Comparison of ENCODE assay signal across 24 cellular contexts in the genomic region with DNA sequence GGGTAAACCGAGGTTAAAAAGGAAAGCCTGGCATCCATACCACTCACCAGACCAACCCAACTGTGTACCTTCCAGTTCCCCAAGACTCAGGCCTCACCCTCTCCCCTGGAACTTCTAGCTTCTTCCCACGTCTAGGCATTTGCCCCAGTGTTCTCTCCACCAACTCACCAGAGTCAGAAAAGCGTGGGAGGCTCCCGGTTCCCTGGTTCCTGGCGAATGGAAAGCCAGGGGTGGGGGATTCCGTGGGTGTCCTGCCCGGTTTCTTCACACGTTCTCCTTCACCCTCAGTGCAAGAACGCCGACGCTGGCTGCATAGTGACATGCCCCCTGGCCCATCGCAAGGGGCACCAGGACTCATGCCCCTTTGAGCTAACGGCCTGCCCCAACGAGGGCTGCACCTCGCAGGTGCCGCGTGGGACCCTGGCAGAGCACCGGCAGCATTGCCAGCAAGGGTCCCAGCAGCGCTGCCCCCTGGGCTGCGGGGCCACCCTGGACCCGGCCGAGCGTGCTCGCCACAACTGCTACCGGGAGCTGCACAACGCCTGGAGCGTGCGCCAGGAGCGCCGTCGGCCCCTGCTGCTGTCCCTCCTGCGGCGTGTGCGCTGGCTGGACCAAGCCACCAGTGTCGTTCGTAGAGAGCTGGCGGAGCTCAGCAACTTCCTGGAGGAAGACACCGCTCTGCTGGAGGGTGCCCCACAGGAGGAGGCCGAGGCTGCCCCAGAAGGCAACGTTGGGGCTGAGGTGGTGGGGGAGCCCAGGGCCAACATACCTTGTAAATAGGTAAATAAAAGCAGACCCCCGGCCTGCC. TPM values are rescaled to one million over a fixed set of nuclear protein-coding genes. Genes with fewer than 3 reads are reported as not detected.
A peak's percentile ranks its signal among the peaks of the same experiment; 100 is the strongest.
DNase-seq lines count a peak whose midpoint lies in the region; ATAC-seq, FAIRE-seq and TF ChIP-seq lines count a peak whose summit lies in the region.
"Had no signal": no experiment of that assay in that cellular context is flagged by ENCODE, and none has a peak within 500 bp of the region (broad histone marks: within the 10 kb centered on the region; RNA-seq: fewer than 3 reads in every experiment).

No MANE protein-coding gene starts in this region.

- in situ Hi-C loops in HepG2 (cut with HindIII; ENCODE audit: extremely low pct_ligation_motif_present, low pct_unique_long_range_greater_than_20kb): no loop called here

- no peaks in the 10 kb centered on the region for H3K9me3 ChIP-seq in HepG2 (ENCODE audit: low read length)
- no peaks in the 10 kb centered on the region for H3K9me3 ChIP-seq in right lobe of liver
- no peaks in the 10 kb centered on the region for H3K9me3 ChIP-seq in gastroesophageal sphincter
- H3K9me3 ChIP-seq: Caco-2 had no signal

- H3K4me3 Mint-ChIP-seq in nephron: peak overlapping the region; percentile 23 to 78 (median 70)
- H3K4me3 Mint-ChIP-seq in activated CD8-positive, alpha-beta memory T cell treated with anti-CD3 and anti-CD28 coated beads, Interleukin-2, amount 10 ng/mL, durations not matched to agents 7 days and 5 days: no peak overlapping the region

- peaks cover 33% of the 10 kb centered on the region for H3K79me2 ChIP-seq in HepG2 (ENCODE audit: insufficient read depth, low read length)

- H3K4me1 ChIP-seq in HepG2 (ENCODE audit: insufficient read depth, low read length) (peaks cover 29% of the 10 kb centered on the region), right lobe of liver (peaks cover 0 to 30% (median 7%) of the 10 kb centered on the region in 4 donors), gastroesophageal sphincter (peaks cover 0 to 49% (median 25%) of the 10 kb centered on the region in 3 donors)

- H3K9me3 Mint-ChIP-seq in nephron: no peaks in the 10 kb centered on the region
- H3K9me3 Mint-ChIP-seq in activated CD8-positive, alpha-beta memory T cell treated with anti-CD3 and anti-CD28 coated beads, Interleukin-2, amount 10 ng/mL, durations not matched to agents 7 days and 5 days (ENCODE audit: low read depth): no peaks in the 10 kb centered on the region

- no peak overlapping the region for H3K27ac Mint-ChIP-seq in nephron
- no peak overlapping the region for H3K27ac Mint-ChIP-seq in activated CD8-positive, alpha-beta memory T cell treated with anti-CD3 and anti-CD28 coated beads, Interleukin-2, amount 10 ng/mL, durations not matched to agents 7 days and 5 days
- H3K27ac Mint-ChIP-seq: B cell had no signal

- no peak for TF ChIP-seq RAD21 in HepG2 (CRISPR knock-in tag; IDR thresholded peaks at IDR 0.05)

- FAIRE-seq in HepG2 (lab: Jason Lieb, UNC): no peak
- FAIRE-seq: G401.6 had no signal

- H3K27me3 ChIP-seq in HepG2 (ENCODE audit: control insufficient read depth in 1 of 2, insufficient read depth in 2 of 2, low read length in 2 of 2) (no peaks in the 10 kb centered on the region; a peak in 1 of 5 replicates), right lobe of liver (no peaks in the 10 kb centered on the region), gastroesophageal sphincter (no peaks in the 10 kb centered on the region)

- peaks cover 9% of the 10 kb centered on the region for H3K36me3 Mint-ChIP-seq in nephron (ENCODE audit: low read depth)
- H3K36me3 Mint-ChIP-seq in activated CD8-positive, alpha-beta memory T cell treated with anti-CD3 and anti-CD28 coated beads, Interleukin-2, amount 10 ng/mL, durations not matched to agents 7 days and 5 days: peaks cover 11% of the 10 kb centered on the region

- intact Hi-C loops in HepG2 (cut with micrococcal nuclease; ENCODE audit: unreplicated experiment): no loop called here
- intact Hi-C loops in right lobe of liver (cut with DNase I): no loop called here

- POLR2A ChIA-PET in HepG2 (lab: Yijun Ruan, JAX): interaction anchor here (1.0 to 1.3 kb wide), 2 partner anchors 25 to 40 kb away, joined by 3 to 4 read pairs; partner anchors contain the start of gene MSRB1

- CTCF ChIA-PET in HepG2 (lab: Yijun Ruan, JAX; ENCODE audit: low intra/inter-chr PET ratio, low total read pairs): no interaction called here
- CTCF ChIA-PET in activated CD8-positive, alpha-beta memory T cell treated with anti-CD3 and anti-CD28 coated beads, Interleukin-2, amount 10 ng/mL, durations not matched to agents 7 days and 5 days (lab: Charles Lee): no interaction called here

- no peak overlapping the region for H3K9ac ChIP-seq in HepG2 (ENCODE audit: insufficient read depth, low read depth, low read length)

- H3K27ac ChIP-seq in HepG2 (ENCODE audit: extremely low read length, insufficient read depth, low read length): no peak overlapping the region
- H3K27ac ChIP-seq in right lobe of liver: no peak overlapping the region
- no peak overlapping the region for H3K27ac ChIP-seq in gastroesophageal sphincter
- H3K27ac ChIP-seq: HL-60 had no signal

- H3K36me3 ChIP-seq in HepG2 (replicated peaks in 1 of 2; ENCODE audit: control insufficient read depth in 1 of 2, insufficient read depth in 2 of 2, low read length in 2 of 2) (peaks cover 2 to 6% of the 10 kb centered on the region in 2 experiments; a peak in 1 of 5 replicates), right lobe of liver (peaks cover 0 to 4% (median 0%) of the 10 kb centered on the region in 4 donors), gastroesophageal sphincter (no peaks in the 10 kb centered on the region)

- no peak overlapping the region for H3K4me2 ChIP-seq in HepG2 (ENCODE audit: low read depth, low read length)

- H4K20me1 ChIP-seq in HepG2 (ENCODE audit: insufficient read depth, low read length): peaks cover 10% of the 10 kb centered on the region

- no peak overlapping the region for H2AFZ ChIP-seq in HepG2 (ENCODE audit: low read length)

- H3K4me1 Mint-ChIP-seq in nephron: peaks cover 23% of the 10 kb centered on the region
- H3K4me1 Mint-ChIP-seq in activated CD8-positive, alpha-beta memory T cell treated with anti-CD3 and anti-CD28 coated beads, Interleukin-2, amount 10 ng/mL, durations not matched to agents 7 days and 5 days: peaks cover 36% of the 10 kb centered on the region

- ATAC-seq in HepG2 (no peak), right lobe of liver (no peak), gastroesophageal sphincter (no peak)
- ATAC-seq in activated CD8-positive, alpha-beta memory T cell treated with anti-CD3 and anti-CD28 coated beads, Interleukin-2, amount 10 ng/mL, durations not matched to agents 7 days and 5 days: no peak
- ATAC-seq: PC-3 had no signal

- TF ChIP-seq POLR2A in HepG2 (IDR thresholded peaks at IDR 0.05; ENCODE audit: insufficient read depth in 1 of 2, low read depth in 2 of 2, low read length in 2 of 2) (no peak), right lobe of liver (IDR thresholded peaks at IDR 0.05) (no peak), gastroesophageal sphincter (IDR thresholded peaks at IDR 0.05) (no peak)

- 89% methylated on average over 20 of the region's 41 CpGs for WGBS in HepG2 (ENCODE audit: low lambda C conversion rate)
- WGBS in right lobe of liver (ENCODE audit: insufficient coverage, low coverage, low lambda C conversion rate, missing lambda C conversion rate): 80% methylated on average over 6 of the region's 41 CpGs
- WGBS in gastroesophageal sphincter (ENCODE audit: low coverage in 1 of 2), 2 donors: 60 to 78% methylated on average over 1 to 8 of the region's 41 CpGs

- H3K4me3 ChIP-seq in HepG2 (replicated peaks in 1 of 3; ENCODE audit: insufficient read depth in 1 of 3, low read depth in 2 of 3, low read length in 3 of 3): no peak overlapping the region
- H3K4me3 ChIP-seq in right lobe of liver: no peak overlapping the region
- H3K4me3 ChIP-seq in gastroesophageal sphincter: no peak overlapping the region

- no TSS peak for BruUV-seq in HepG2 (replicated peaks; lab: Mats Ljungman, UMichigan)

- no peak for DNase-seq in HepG2 (ENCODE audit: low spot score)
- no peak for DNase-seq in right lobe of liver
- no peak for DNase-seq in activated CD8-positive, alpha-beta memory T cell treated with anti-CD3 and anti-CD28 coated beads, Interleukin-2, amount 10 ng/mL, durations not matched to agents 7 days and 5 days
- no peak for DNase-seq in NCI-H748 (lab: John Stamatoyannopoulos, UW; ENCODE audit: unreplicated experiment)
- DNase-seq: Caco-2, H7, IMR-90, Karpas-422, NCI-H1048, NCI-H1436, NCI-H2029, NCI-H345, NCI-H524 treated with DMSO at 0.1 percent for 48 hours, PC-3, RPMI8226, SIG-M5 had no signal

- H3K27me3 Mint-ChIP-seq in nephron (ENCODE audit: low read depth): peaks cover 4% of the 10 kb centered on the region
- no peaks in the 10 kb centered on the region for H3K27me3 Mint-ChIP-seq in activated CD8-positive, alpha-beta memory T cell treated with anti-CD3 and anti-CD28 coated beads, Interleukin-2, amount 10 ng/mL, durations not matched to agents 7 days and 5 days
- H3K27me3 Mint-ChIP-seq: B cell had no signal

- TF ChIP-seq CTCF in HepG2 (CRISPR knock-in tag; IDR thresholded peaks at IDR 0.05) (no peak), right lobe of liver (IDR thresholded peaks at IDR 0.05) (no peak), nephron (IDR thresholded peaks at IDR 0.05; ENCODE audit: unreplicated experiment in 3 of 3) (no peak), gastroesophageal sphincter (IDR thresholded peaks at IDR 0.05) (no peak)

- TF ChIP-seq EP300 in HepG2 (IDR thresholded peaks at IDR 0.05; ENCODE audit: low read depth in 2 of 2, low read length in 2 of 2) (no peak), HepG2 (CRISPR knock-in tag; IDR thresholded peaks at IDR 0.05; ENCODE audit: borderline replicate concordance) (no peak), gastroesophageal sphincter (IDR thresholded peaks at IDR 0.05) (no peak)

RNA-seq across cellular contexts. Expression of gene RNF151, which starts 1.7 kb away (rescaled TPM):
- not detected in 2 replicates for total RNA-seq in HepG2 (2016; rRNA removed; fragmentation: Illumina TruSeq; extraction: Trizol)
- total RNA-seq in HepG2 (2016; cell fraction: cytosol; rRNA removed; fragmentation: Illumina TruSeq; extraction: Trizol; ENCODE audit: low read depth): not detected in 2 replicates
- not detected in 2 replicates for total RNA-seq in HepG2 (2016; cell fraction: insoluble cytoplasmic fraction; rRNA removed; fragmentation: Illumina TruSeq; extraction: Trizol)
- not detected in 2 replicates for total RNA-seq in HepG2 (2016; cell fraction: membrane; rRNA removed; fragmentation: Illumina TruSeq; extraction: Trizol)
- not detected in 2 replicates for total RNA-seq in HepG2 (2016; cell fraction: nucleus; rRNA removed; fragmentation: Illumina TruSeq; extraction: Trizol)
- polyA plus RNA-seq in HepG2 (2011; rRNA removed): not detected in 2 replicates
- 0.09 TPM in 1 of 2 replicates, not detected in the other for polyA plus RNA-seq in HepG2 (2011; cell fraction: cytosol; rRNA removed)
- polyA plus RNA-seq in HepG2 (2011; cell fraction: nucleus; rRNA removed): 0.50 TPM in 1 of 2 replicates, not detected in the other
- polyA plus RNA-seq in HepG2 (2012): not detected in 2 replicates
- polyA plus RNA-seq in HepG2 (2016; cell fraction: cytosol; fragmentation: Illumina TruSeq; extraction: Trizol; ENCODE audit: low read depth): not detected in 2 replicates
- polyA plus RNA-seq in HepG2 (2016; cell fraction: insoluble cytoplasmic fraction; fragmentation: Illumina TruSeq; extraction: Trizol; ENCODE audit: low read depth): not detected in 2 replicates
- not detected in 2 replicates for polyA plus RNA-seq in HepG2 (2016; cell fraction: membrane; fragmentation: Illumina TruSeq; extraction: Trizol; ENCODE audit: low read depth)
- not detected in 2 replicates for polyA plus RNA-seq in HepG2 (2016; cell fraction: nucleus; fragmentation: Illumina TruSeq; extraction: Trizol; ENCODE audit: insufficient read depth, low read depth)
- 0.28 TPM in 1 of 2 replicates, not detected in the other for polyA minus RNA-seq in HepG2 (2011; rRNA and poly(A)+ RNA removed; ENCODE audit: low replicate concordance)
- not detected in 2 replicates for polyA minus RNA-seq in HepG2 (2011; cell fraction: cytosol; rRNA and poly(A)+ RNA removed)
- not detected in 2 replicates for polyA minus RNA-seq in HepG2 (2011; cell fraction: nucleus; rRNA and poly(A)+ RNA removed)
- total RNA-seq in right lobe of liver: not detected
- not detected for total RNA-seq in activated CD8-positive, alpha-beta memory T cell treated with anti-CD3 and anti-CD28 coated beads, Interleukin-2, amount 10 ng/mL, durations not matched to agents 7 days and 5 days
- not detected for total RNA-seq in gastroesophageal sphincter
- total RNA-seq: A172, Caco-2, H7, HT1080, IMR-90, MCF 10A, PC-3 had no signal
- polyA plus RNA-seq: IMR-90 had no signal

RNA-seq across cellular contexts. Expression of gene TBL3, which starts 3.5 kb away (rescaled TPM):
- 31.2 and 38.0 TPM in 2 replicates for total RNA-seq in HepG2 (2016; rRNA removed; fragmentation: Illumina TruSeq; extraction: Trizol)
- total RNA-seq in HepG2 (2016; cell fraction: cytosol; rRNA removed; fragmentation: Illumina TruSeq; extraction: Trizol; ENCODE audit: low read depth): 6.2 and 6.3 TPM in 2 replicates
- 28.7 and 44.0 TPM in 2 replicates for total RNA-seq in HepG2 (2016; cell fraction: insoluble cytoplasmic fraction; rRNA removed; fragmentation: Illumina TruSeq; extraction: Trizol)
- total RNA-seq in HepG2 (2016; cell fraction: membrane; rRNA removed; fragmentation: Illumina TruSeq; extraction: Trizol): 9.1 and 10.6 TPM in 2 replicates
- total RNA-seq in HepG2 (2016; cell fraction: nucleus; rRNA removed; fragmentation: Illumina TruSeq; extraction: Trizol): 26.8 and 27.8 TPM in 2 replicates
- polyA plus RNA-seq in HepG2 (2011; rRNA removed): 16.8 and 24.9 TPM in 2 replicates
- polyA plus RNA-seq in HepG2 (2011; cell fraction: cytosol; rRNA removed): 16.1 and 29.4 TPM in 2 replicates
- polyA plus RNA-seq in HepG2 (2011; cell fraction: nucleus; rRNA removed): 117 and 165 TPM in 2 replicates
- polyA plus RNA-seq in HepG2 (2012): 19.7 and 30.1 TPM in 2 replicates
- polyA plus RNA-seq in HepG2 (2016; cell fraction: cytosol; fragmentation: Illumina TruSeq; extraction: Trizol; ENCODE audit: low read depth): 6.0 and 6.6 TPM in 2 replicates
- polyA plus RNA-seq in HepG2 (2016; cell fraction: insoluble cytoplasmic fraction; fragmentation: Illumina TruSeq; extraction: Trizol; ENCODE audit: low read depth): 21.7 and 29.9 TPM in 2 replicates
- polyA plus RNA-seq in HepG2 (2016; cell fraction: membrane; fragmentation: Illumina TruSeq; extraction: Trizol; ENCODE audit: low read depth): 7.9 and 9.7 TPM in 2 replicates
- polyA plus RNA-seq in HepG2 (2016; cell fraction: nucleus; fragmentation: Illumina TruSeq; extraction: Trizol; ENCODE audit: insufficient read depth, low read depth): 47.3 and 47.9 TPM in 2 replicates
- 72.5 and 77.5 TPM in 2 replicates for polyA minus RNA-seq in HepG2 (2011; rRNA and poly(A)+ RNA removed; ENCODE audit: low replicate concordance)
- polyA minus RNA-seq in HepG2 (2011; cell fraction: cytosol; rRNA and poly(A)+ RNA removed): 26.4 and 31.2 TPM in 2 replicates
- 18.5 and 19.3 TPM in 2 replicates for polyA minus RNA-seq in HepG2 (2011; cell fraction: nucleus; rRNA and poly(A)+ RNA removed)
- total RNA-seq in right lobe of liver: 10 to 100 TPM; 15.8 to 42.4 (median 18.1) TPM
- 10 to 100 TPM; 41.9 to 42.3 TPM for total RNA-seq in activated CD8-positive, alpha-beta memory T cell treated with anti-CD3 and anti-CD28 coated beads, Interleukin-2, amount 10 ng/mL, durations not matched to agents 7 days and 5 days
- total RNA-seq in gastroesophageal sphincter: 10 to 100 TPM; 26.7 to 38.6 (median 33.2) TPM

RNA-seq across cellular contexts. Expression of gene RPS2, which starts 3.7 kb away (rescaled TPM):
- total RNA-seq in HepG2 (2016; rRNA removed; fragmentation: Illumina TruSeq; extraction: Trizol): 1,908 and 1,988 TPM in 2 replicates
- total RNA-seq in HepG2 (2016; cell fraction: cytosol; rRNA removed; fragmentation: Illumina TruSeq; extraction: Trizol; ENCODE audit: low read depth): 7,477 and 8,510 TPM in 2 replicates
- 1,713 and 1,999 TPM in 2 replicates for total RNA-seq in HepG2 (2016; cell fraction: insoluble cytoplasmic fraction; rRNA removed; fragmentation: Illumina TruSeq; extraction: Trizol)
- 6,682 and 6,920 TPM in 2 replicates for total RNA-seq in HepG2 (2016; cell fraction: membrane; rRNA removed; fragmentation: Illumina TruSeq; extraction: Trizol)
- 868 and 972 TPM in 2 replicates for total RNA-seq in HepG2 (2016; cell fraction: nucleus; rRNA removed; fragmentation: Illumina TruSeq; extraction: Trizol)
- 4,513 and 4,514 TPM in 2 replicates for polyA plus RNA-seq in HepG2 (2011; rRNA removed)
- polyA plus RNA-seq in HepG2 (2011; cell fraction: cytosol; rRNA removed): 4,562 and 7,573 TPM in 2 replicates
- polyA plus RNA-seq in HepG2 (2011; cell fraction: nucleus; rRNA removed): 3,188 and 3,237 TPM in 2 replicates
- polyA plus RNA-seq in HepG2 (2012): 2,719 and 4,159 TPM in 2 replicates
- polyA plus RNA-seq in HepG2 (2016; cell fraction: cytosol; fragmentation: Illumina TruSeq; extraction: Trizol; ENCODE audit: low read depth): 15,334 and 17,742 TPM in 2 replicates
- polyA plus RNA-seq in HepG2 (2016; cell fraction: insoluble cytoplasmic fraction; fragmentation: Illumina TruSeq; extraction: Trizol; ENCODE audit: low read depth): 2,736 and 3,340 TPM in 2 replicates
- 10,909 and 11,775 TPM in 2 replicates for polyA plus RNA-seq in HepG2 (2016; cell fraction: membrane; fragmentation: Illumina TruSeq; extraction: Trizol; ENCODE audit: low read depth)
- 2,261 and 2,419 TPM in 2 replicates for polyA plus RNA-seq in HepG2 (2016; cell fraction: nucleus; fragmentation: Illumina TruSeq; extraction: Trizol; ENCODE audit: insufficient read depth, low read depth)
- polyA minus RNA-seq in HepG2 (2011; rRNA and poly(A)+ RNA removed; ENCODE audit: low replicate concordance): 5,720 and 6,943 TPM in 2 replicates
- polyA minus RNA-seq in HepG2 (2011; cell fraction: cytosol; rRNA and poly(A)+ RNA removed): 2,159 and 2,271 TPM in 2 replicates
- 430 and 534 TPM in 2 replicates for polyA minus RNA-seq in HepG2 (2011; cell fraction: nucleus; rRNA and poly(A)+ RNA removed)
- total RNA-seq in right lobe of liver: 1,000 to 10,000 TPM in 1 of 6 experiments, 100 to 1,000 TPM in 5; 451 to 1,052 (median 541) TPM
- 1,000 to 10,000 TPM; 2,823 to 3,048 TPM for total RNA-seq in activated CD8-positive, alpha-beta memory T cell treated with anti-CD3 and anti-CD28 coated beads, Interleukin-2, amount 10 ng/mL, durations not matched to agents 7 days and 5 days
- 1,000 to 10,000 TPM in 3 of 4 donors, 100 to 1,000 TPM in 1; 899 to 1,585 (median 1,295) TPM for total RNA-seq in gastroesophageal sphincter

RNA-seq across cellular contexts. Expression of gene NDUFB10, which starts 9.0 kb away (rescaled TPM):
- total RNA-seq in HepG2 (2016; rRNA removed; fragmentation: Illumina TruSeq; extraction: Trizol): 143 and 157 TPM in 2 replicates
- 74.8 and 95.4 TPM in 2 replicates for total RNA-seq in HepG2 (2016; cell fraction: cytosol; rRNA removed; fragmentation: Illumina TruSeq; extraction: Trizol; ENCODE audit: low read depth)
- total RNA-seq in HepG2 (2016; cell fraction: insoluble cytoplasmic fraction; rRNA removed; fragmentation: Illumina TruSeq; extraction: Trizol): 145 TPM in 2 replicates
- 96.5 and 119 TPM in 2 replicates for total RNA-seq in HepG2 (2016; cell fraction: membrane; rRNA removed; fragmentation: Illumina TruSeq; extraction: Trizol)
- 52.6 and 56.0 TPM in 2 replicates for total RNA-seq in HepG2 (2016; cell fraction: nucleus; rRNA removed; fragmentation: Illumina TruSeq; extraction: Trizol)
- 68.6 and 73.7 TPM in 2 replicates for polyA plus RNA-seq in HepG2 (2011; rRNA removed)
- polyA plus RNA-seq in HepG2 (2011; cell fraction: cytosol; rRNA removed): 111 and 159 TPM in 2 replicates
- polyA plus RNA-seq in HepG2 (2011; cell fraction: nucleus; rRNA removed): 63.4 and 64.1 TPM in 2 replicates
- polyA plus RNA-seq in HepG2 (2012): 74.9 and 80.6 TPM in 2 replicates
- 121 and 146 TPM in 2 replicates for polyA plus RNA-seq in HepG2 (2016; cell fraction: cytosol; fragmentation: Illumina TruSeq; extraction: Trizol; ENCODE audit: low read depth)
- 185 and 203 TPM in 2 replicates for polyA plus RNA-seq in HepG2 (2016; cell fraction: insoluble cytoplasmic fraction; fragmentation: Illumina TruSeq; extraction: Trizol; ENCODE audit: low read depth)
- 122 and 150 TPM in 2 replicates for polyA plus RNA-seq in HepG2 (2016; cell fraction: membrane; fragmentation: Illumina TruSeq; extraction: Trizol; ENCODE audit: low read depth)
- 134 and 138 TPM in 2 replicates for polyA plus RNA-seq in HepG2 (2016; cell fraction: nucleus; fragmentation: Illumina TruSeq; extraction: Trizol; ENCODE audit: insufficient read depth, low read depth)
- polyA minus RNA-seq in HepG2 (2011; rRNA and poly(A)+ RNA removed; ENCODE audit: low replicate concordance): 54.4 and 101 TPM in 2 replicates
- 63.5 and 64.7 TPM in 2 replicates for polyA minus RNA-seq in HepG2 (2011; cell fraction: cytosol; rRNA and poly(A)+ RNA removed)
- polyA minus RNA-seq in HepG2 (2011; cell fraction: nucleus; rRNA and poly(A)+ RNA removed): 15.9 and 21.5 TPM in 2 replicates
- total RNA-seq in right lobe of liver: 100 to 1,000 TPM in 2 of 6 experiments, 10 to 100 TPM in 4; 68.7 to 210 (median 81.2) TPM
- 100 to 1,000 TPM; 148 to 158 TPM for total RNA-seq in activated CD8-positive, alpha-beta memory T cell treated with anti-CD3 and anti-CD28 coated beads, Interleukin-2, amount 10 ng/mL, durations not matched to agents 7 days and 5 days
- total RNA-seq in gastroesophageal sphincter: 100 to 1,000 TPM; 214 to 400 (median 243) TPM

RNA-seq across cellular contexts. Expression of gene NOXO1, which starts 12.9 kb away (rescaled TPM):
- 0.21 and 1.4 TPM in 2 replicates for total RNA-seq in HepG2 (2016; rRNA removed; fragmentation: Illumina TruSeq; extraction: Trizol)
- total RNA-seq in HepG2 (2016; cell fraction: cytosol; rRNA removed; fragmentation: Illumina TruSeq; extraction: Trizol; ENCODE audit: low read depth): 0.40 and 0.97 TPM in 2 replicates
- 0.22 and 1.1 TPM in 2 replicates for total RNA-seq in HepG2 (2016; cell fraction: insoluble cytoplasmic fraction; rRNA removed; fragmentation: Illumina TruSeq; extraction: Trizol)
- total RNA-seq in HepG2 (2016; cell fraction: membrane; rRNA removed; fragmentation: Illumina TruSeq; extraction: Trizol): 0.34 and 0.53 TPM in 2 replicates
- 2.4 and 3.1 TPM in 2 replicates for total RNA-seq in HepG2 (2016; cell fraction: nucleus; rRNA removed; fragmentation: Illumina TruSeq; extraction: Trizol)
- polyA plus RNA-seq in HepG2 (2011; rRNA removed): 0.69 and 1.4 TPM in 2 replicates
- 0.14 and 0.25 TPM in 2 replicates for polyA plus RNA-seq in HepG2 (2011; cell fraction: cytosol; rRNA removed)
- polyA plus RNA-seq in HepG2 (2011; cell fraction: nucleus; rRNA removed): 10.4 and 11.0 TPM in 2 replicates
- polyA plus RNA-seq in HepG2 (2012): 0.12 and 0.55 TPM in 2 replicates
- 0.26 and 0.45 TPM in 2 replicates for polyA plus RNA-seq in HepG2 (2016; cell fraction: cytosol; fragmentation: Illumina TruSeq; extraction: Trizol; ENCODE audit: low read depth)
- 0.52 and 0.62 TPM in 2 replicates for polyA plus RNA-seq in HepG2 (2016; cell fraction: insoluble cytoplasmic fraction; fragmentation: Illumina TruSeq; extraction: Trizol; ENCODE audit: low read depth)
- 0.63 and 0.78 TPM in 2 replicates for polyA plus RNA-seq in HepG2 (2016; cell fraction: membrane; fragmentation: Illumina TruSeq; extraction: Trizol; ENCODE audit: low read depth)
- 7.2 and 9.5 TPM in 2 replicates for polyA plus RNA-seq in HepG2 (2016; cell fraction: nucleus; fragmentation: Illumina TruSeq; extraction: Trizol; ENCODE audit: insufficient read depth, low read depth)
- 0.12 and 0.28 TPM in 2 replicates for polyA minus RNA-seq in HepG2 (2011; rRNA and poly(A)+ RNA removed; ENCODE audit: low replicate concordance)
- polyA minus RNA-seq in HepG2 (2011; cell fraction: cytosol; rRNA and poly(A)+ RNA removed): not detected in 2 replicates
- polyA minus RNA-seq in HepG2 (2011; cell fraction: nucleus; rRNA and poly(A)+ RNA removed): 0.75 and 1.0 TPM in 2 replicates
- 1 to 10 TPM in 1 of 6 experiments, under 1 TPM in 3, not detected in 2; 0.51 to 1.3 (median 0.60) TPM for total RNA-seq in right lobe of liver
- under 1 TPM in 1 of 2 experiments, not detected in 1; 0.26 TPM for total RNA-seq in activated CD8-positive, alpha-beta memory T cell treated with anti-CD3 and anti-CD28 coated beads, Interleukin-2, amount 10 ng/mL, durations not matched to agents 7 days and 5 days
- 1 to 10 TPM in 2 of 4 donors, not detected in 2; 1.0 to 1.1 TPM for total RNA-seq in gastroesophageal sphincter
- total RNA-seq: A172, H7, HT1080, IMR-90 had no signal
